ENCODE assay signal across 28 cellular contexts in the genomic region with DNA sequence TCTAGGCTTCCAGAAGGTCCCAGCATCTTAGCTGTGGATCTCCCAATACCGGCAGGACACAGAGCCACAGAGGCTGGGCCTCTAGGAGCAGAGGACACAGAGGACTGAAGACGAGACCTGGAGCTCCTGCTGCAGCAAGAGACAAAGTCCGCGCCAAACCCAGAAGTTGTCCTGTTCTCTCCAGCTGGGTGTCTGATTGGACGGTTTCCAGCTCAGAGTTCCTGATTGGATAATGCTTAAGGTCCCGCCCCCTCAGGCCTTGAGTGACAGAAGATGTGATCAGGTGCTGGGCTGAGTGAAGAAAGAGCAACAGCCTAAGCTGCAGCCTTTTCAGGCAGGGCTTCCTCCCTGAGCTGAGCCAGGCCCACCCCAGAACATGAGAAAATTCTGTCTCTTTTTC.
"Had no signal": no experiment of that assay in that cellular context is flagged by ENCODE, and none has a peak within 500 bp of the region (broad histone marks: within the 10 kb centered on the region; RNA-seq: fewer than 3 reads in every experiment).

No MANE protein-coding gene starts in this region.

- H3K4me1 Mint-ChIP-seq: natural killer cell; neural progenitor cell; stimulated activated naive CD8-positive, alpha-beta T cell treated with anti-CD3 and anti-CD28 coated beads, Interleukin-15, amount 100 ng/mL, for 72 hours had no signal

- H3K27ac ChIP-seq: body of pancreas, colonic mucosa, left ventricle myocardium inferior, neural progenitor cell, parathyroid adenoma, psoas muscle, sigmoid colon, tibial artery, upper lobe of right lung, WERI-Rb-1 had no signal

- H3K27ac Mint-ChIP-seq: activated naive CD8-positive, alpha-beta T cell; natural killer cell; neural progenitor cell; stimulated activated effector memory CD8-positive, alpha-beta T cell treated with anti-CD3 and anti-CD28 coated beads, Interleukin-12 subunit alpha, Interleukin-12 subunit beta, amount 100 ng/mL, for 72 hours; stimulated activated naive CD8-positive, alpha-beta T cell treated with anti-CD3 and anti-CD28 coated beads, Interleukin-15, amount 100 ng/mL, for 72 hours had no signal

- H3K36me3 ChIP-seq: colonic mucosa, left ventricle myocardium inferior, neural progenitor cell, sigmoid colon, tibial artery, upper lobe of right lung, WERI-Rb-1 had no signal

- H3K36me3 Mint-ChIP-seq: neural progenitor cell; stimulated activated effector memory CD8-positive, alpha-beta T cell treated with anti-CD3 and anti-CD28 coated beads, Interleukin-12 subunit alpha, Interleukin-12 subunit beta, amount 100 ng/mL, for 72 hours had no signal

- H3K27me3 ChIP-seq: body of pancreas, colonic mucosa, neural progenitor cell, sigmoid colon, tibial artery, upper lobe of right lung had no signal

- H3K27me3 Mint-ChIP-seq: activated naive CD8-positive, alpha-beta T cell; stimulated activated naive CD8-positive, alpha-beta T cell treated with anti-CD3 and anti-CD28 coated beads, Interleukin-15, amount 100 ng/mL, for 72 hours had no signal

- ATAC-seq: activated CD4-positive, CD25-positive, alpha-beta regulatory T cell treated with anti-CD3 and anti-CD28 coated beads, Interleukin-2, amount 50 U/mL, for 24 hours; body of pancreas; natural killer cell; psoas muscle; stimulated activated effector memory CD8-positive, alpha-beta T cell treated with anti-CD3 and anti-CD28 coated beads, Interleukin-12 subunit alpha, Interleukin-12 subunit beta, amount 100 ng/mL, for 72 hours; stimulated activated naive CD8-positive, alpha-beta T cell treated with anti-CD3 and anti-CD28 coated beads, Interleukin-15, amount 100 ng/mL, for 72 hours; upper lobe of right lung had no signal

- H3K4me3 ChIP-seq: body of pancreas, colonic mucosa, left ventricle myocardium inferior, lung, neural progenitor cell, psoas muscle, sigmoid colon, tibial artery, upper lobe of right lung had no signal

- H3K4me3 Mint-ChIP-seq: activated naive CD8-positive, alpha-beta T cell; natural killer cell; neural progenitor cell; stimulated activated effector memory CD8-positive, alpha-beta T cell treated with anti-CD3 and anti-CD28 coated beads, Interleukin-12 subunit alpha, Interleukin-12 subunit beta, amount 100 ng/mL, for 72 hours; stimulated activated naive CD8-positive, alpha-beta T cell treated with anti-CD3 and anti-CD28 coated beads, Interleukin-15, amount 100 ng/mL, for 72 hours had no signal

- H3K4me2 ChIP-seq: neural progenitor cell had no signal

- DNase-seq: activated CD4-positive, alpha-beta T cell treated with anti-CD3 and anti-CD28 coated beads for 48 hours; activated CD4-positive, alpha-beta T cell treated with anti-CD3 and anti-CD28 coated beads, Interleukin-2, amount 50 U/mL, for 48 hours; activated CD8-positive, alpha-beta memory T cell treated with anti-CD3 and anti-CD28 coated beads for 24 hours; activated effector memory CD4-positive, alpha-beta T cell treated with Interleukin-2 at 50 U/mL for 16 hours; activated naive CD4-positive, alpha-beta T cell treated with Interleukin-2 at 50 U/mL for 16 hours; cerebellar nuclear complex; colonic mucosa; effector memory CD4-positive, alpha-beta T cell; left ventricle myocardium inferior; mesendoderm; natural killer cell; occipital lobe; psoas muscle; sigmoid colon; small intestine; stimulated activated CD4-positive, alpha-beta T cell treated with anti-CD3 and anti-CD28 coated beads, Interleukin-4, amount 100 ng/mL, for 24 hours; stimulated activated naive CD8-positive, alpha-beta T cell treated with anti-CD3 and anti-CD28 coated beads, Interleukin-15, amount 100 ng/mL, for 72 hours; T-helper 9 cell; tibial artery; upper lobe of right lung; WERI-Rb-1 had no signal

- H2AFZ ChIP-seq: neural progenitor cell, parathyroid adenoma had no signal

- H3K4me1 ChIP-seq: body of pancreas, colonic mucosa, left ventricle myocardium inferior, neural progenitor cell, parathyroid adenoma, psoas muscle, sigmoid colon, tibial artery, upper lobe of right lung had no signal

- H3K79me2 ChIP-seq: parathyroid adenoma had no signal
